In genomic region chr1:39467061-39467710, GRCh38 we compare ENCODE assay signal across 4 cellular contexts. TPM values are rescaled to one million over a fixed set of nuclear protein-coding genes. Genes with fewer than 3 reads are reported as not detected.
"Had no signal": no experiment of that assay in that cellular context is flagged by ENCODE, and none has a peak within 500 bp of the region (broad histone marks: within the 10 kb centered on the region; RNA-seq: fewer than 3 reads in every experiment).

No MANE protein-coding gene starts in this region.

RNA-seq across cellular contexts. Expression of gene BMP8A, which starts 24.2 kb away (rescaled TPM):
- total RNA-seq: esophagus mucosa; naive thymus-derived CD8-positive, alpha-beta T cell; psoas muscle had no signal
- polyA plus RNA-seq: mammary epithelial cell; naive thymus-derived CD8-positive, alpha-beta T cell had no signal
